9 cellular contexts compared by ENCODE assay signal in genomic region chr20:13221313-13221672, GRCh38. TPM values are rescaled to one million over a fixed set of nuclear protein-coding genes. Genes with fewer than 3 reads are reported as not detected.
DNase-seq lines count a peak whose midpoint lies in the region; ATAC-seq, FAIRE-seq and TF ChIP-seq lines count a peak whose summit lies in the region.
"Had no signal": no experiment of that assay in that cellular context is flagged by ENCODE, and none has a peak within 500 bp of the region (broad histone marks: within the 10 kb centered on the region; RNA-seq: fewer than 3 reads in every experiment).

No MANE protein-coding gene starts in this region.

- DNase-seq in astrocyte (ENCODE audit: low read depth) (no peak), osteoblast (ENCODE audit: insufficient read length, low spot score, missing footprints) (no peak), NCI-H82 (lab: John Stamatoyannopoulos, UW) (no peak), sciatic nerve (ENCODE audit: low spot score) (no peak), NCI-H748 (lab: John Stamatoyannopoulos, UW; ENCODE audit: unreplicated experiment) (no peak), NCI-H2081 (lab: John Stamatoyannopoulos, UW) (no peak)

- no peak for TF ChIP-seq CTCF in astrocyte (IDR thresholded peaks at IDR 0.05; ENCODE audit: insufficient read depth, low read depth, low read length)
- TF ChIP-seq CTCF in osteoblast (IDR thresholded peaks at IDR 0.05; ENCODE audit: extremely low read depth, low read depth, low read length): no peak

- H3K4me3 Mint-ChIP-seq in astrocyte (ENCODE audit: unreplicated experiment): no peak overlapping the region

- no peaks in the 10 kb centered on the region for H3K36me3 Mint-ChIP-seq in astrocyte (ENCODE audit: low read depth, unreplicated experiment)

- H3K27me3 Mint-ChIP-seq in astrocyte (ENCODE audit: low read depth, unreplicated experiment): peaks cover 65% of the 10 kb centered on the region

- no peaks in the 10 kb centered on the region for H3K79me2 ChIP-seq in astrocyte (ENCODE audit: insufficient read depth, low read length)
- H3K79me2 ChIP-seq in osteoblast (ENCODE audit: insufficient read depth, low read length): no peaks in the 10 kb centered on the region

- no peaks in the 10 kb centered on the region for H3K9me3 Mint-ChIP-seq in astrocyte (ENCODE audit: unreplicated experiment)

- H4K20me1 ChIP-seq in astrocyte (ENCODE audit: insufficient read depth, low read length) (no peaks in the 10 kb centered on the region), osteoblast (ENCODE audit: insufficient read depth, low read length) (no peaks in the 10 kb centered on the region)

- H3K27ac ChIP-seq in astrocyte (ENCODE audit: low read depth, low read length) (no peak overlapping the region), osteoblast (ENCODE audit: low read depth, low read length) (no peak overlapping the region)

- FAIRE-seq in astrocyte (lab: Jason Lieb, UNC): no peak

- peaks cover 5% of the 10 kb centered on the region for H3K4me1 ChIP-seq in astrocyte (ENCODE audit: insufficient read depth, low read length)
- H3K4me1 ChIP-seq in osteoblast (ENCODE audit: insufficient read depth, low read length): peaks cover 3% of the 10 kb centered on the region

- H3K4me1 Mint-ChIP-seq in astrocyte (ENCODE audit: low read depth, unreplicated experiment): peaks cover 1% of the 10 kb centered on the region

- ATAC-seq in GM18868 (IDR thresholded peaks at IDR 0.05; ENCODE audit: unreplicated experiment) (peak; percentile 45), HG02870 (IDR thresholded peaks at IDR 0.05; ENCODE audit: unreplicated experiment) (peak; percentile 24), sciatic nerve (no peak)

- H3K9ac ChIP-seq in astrocyte (ENCODE audit: low read length): no peak overlapping the region

- H2AFZ ChIP-seq in astrocyte (ENCODE audit: low read depth, low read length): no peak overlapping the region
- H2AFZ ChIP-seq in osteoblast (ENCODE audit: low read length): no peak overlapping the region

- H3K27ac Mint-ChIP-seq in astrocyte (ENCODE audit: unreplicated experiment): no peak overlapping the region
- H3K27ac Mint-ChIP-seq: activated naive CD4-positive, alpha-beta T cell treated with anti-CD3 and anti-CD28 coated beads, Interleukin-2, amount 50 U/mL, for 72 hours had no signal

- H3K4me3 ChIP-seq in astrocyte (ENCODE audit: insufficient read depth, low read depth, low read length): peak overlapping the region; percentile 42
- H3K4me3 ChIP-seq in osteoblast (ENCODE audit: insufficient read depth, low read length): peak overlapping the region; percentile 73

- no peaks in the 10 kb centered on the region for H3K9me3 ChIP-seq in astrocyte (ENCODE audit: insufficient read depth, low read depth, low read length)
- no peaks in the 10 kb centered on the region for H3K9me3 ChIP-seq in osteoblast (ENCODE audit: low read depth, low read length)

- intact Hi-C loops in sciatic nerve (cut with DNase I): no loop called here

- H3K27me3 ChIP-seq in astrocyte (ENCODE audit: insufficient read depth, low read length): peaks cover 52% of the 10 kb centered on the region
- peaks cover 55% of the 10 kb centered on the region for H3K27me3 ChIP-seq in osteoblast (ENCODE audit: insufficient read depth, low read length)

- H3K4me2 ChIP-seq in astrocyte (ENCODE audit: low read length) (peak overlapping the region; percentile 78), osteoblast (ENCODE audit: insufficient read depth, low read length) (peak overlapping the region; percentile 48)

- H3K36me3 ChIP-seq in astrocyte (ENCODE audit: insufficient read depth, low read length) (no peaks in the 10 kb centered on the region), osteoblast (ENCODE audit: insufficient read depth, low read length) (no peaks in the 10 kb centered on the region)

RNA-seq across cellular contexts. Expression of gene ISM1, which starts 0.2 kb away (rescaled TPM):
- 0.50 and 0.98 TPM in 2 replicates for total RNA-seq in astrocyte
- 4.0 and 8.3 TPM in 2 replicates for total RNA-seq in osteoblast
- total RNA-seq in sciatic nerve: 24.1 TPM
